26 cellular contexts compared by ENCODE assay signal in genomic region chr3:178880274-178880673, GRCh38.
DNase-seq lines count a peak whose midpoint lies in the region; ATAC-seq and TF ChIP-seq lines count a peak whose summit lies in the region.
"Had no signal": no experiment of that assay in that cellular context is flagged by ENCODE, and none has a peak within 500 bp of the region (broad histone marks: within the 10 kb centered on the region; RNA-seq: fewer than 3 reads in every experiment).

No MANE protein-coding gene starts in this region.

- H3F3A ChIP-seq in GM23338 (replicated peaks; ENCODE audit: low read depth), result no peaks in the 10 kb centered on the region

- in situ Hi-C loops in HAP-1 (cut with MboI; ENCODE audit: low sequenced_read_pairs), result no loop called here

- H3K27me3 ChIP-seq in GM23338 (ENCODE audit: insufficient read depth) (no peaks in the 10 kb centered on the region), endodermal cell (ENCODE audit: control insufficient read depth, insufficient read depth, low read length, poor library complexity, severe bottlenecking) (no peaks in the 10 kb centered on the region), mesendoderm (ENCODE audit: insufficient read depth, low read length, poor library complexity) (no peaks in the 10 kb centered on the region), HAP-1 (ENCODE audit: low read depth) (no peaks in the 10 kb centered on the region; the same call in 1 of the 2 replicates)

- no peak overlapping the region for H3K4me3 ChIP-seq in GM23338
- H3K4me3 ChIP-seq in endodermal cell (ENCODE audit: low read length), result no peak overlapping the region
- H3K4me3 ChIP-seq in mesendoderm (ENCODE audit: low read length), result no peak overlapping the region
- H3K4me3 ChIP-seq in HAP-1, result no peak overlapping the region

- no peaks in the 10 kb centered on the region for H3K36me3 ChIP-seq in GM23338 (ENCODE audit: insufficient read depth)
- H3K36me3 ChIP-seq in endodermal cell (ENCODE audit: control insufficient read depth, insufficient read depth, low read length), result no peaks in the 10 kb centered on the region
- H3K36me3 ChIP-seq in mesendoderm (ENCODE audit: control insufficient read depth, insufficient read depth, low read length), result no peaks in the 10 kb centered on the region
- no peaks in the 10 kb centered on the region for H3K36me3 ChIP-seq in HAP-1 (replicated peaks)

- H2AK5ac ChIP-seq in mesendoderm (ENCODE audit: low read length), result no peak overlapping the region

- 0 out of 2 replicates have a peak overlapping the region, but pooled peaks have one; percentile 36 for H3K27ac ChIP-seq in GM23338 (ENCODE audit: low read depth)
- no peak overlapping the region for H3K27ac ChIP-seq in endodermal cell (ENCODE audit: low read depth, low read length)
- H3K27ac ChIP-seq in mesendoderm (ENCODE audit: low read depth, low read length), result no peak overlapping the region
- H3K27ac ChIP-seq: C4-2B, RWPE1 had no signal

- H3K36me3 Mint-ChIP-seq in GM23338 (ENCODE audit: low read depth), result no peaks in the 10 kb centered on the region
- H3K36me3 Mint-ChIP-seq in endodermal cell (ENCODE audit: low read depth), result no peaks in the 10 kb centered on the region
- H3K36me3 Mint-ChIP-seq: CD8-positive, alpha-beta T cell; T-cell had no signal

- H3K9me2 ChIP-seq in GM23338 (ENCODE audit: insufficient read depth), result no peaks in the 10 kb centered on the region

- peaks cover 6% of the 10 kb centered on the region; the same call in 2 of the 3 replicates for H3K9me3 Mint-ChIP-seq in GM23338
- H3K9me3 Mint-ChIP-seq in endodermal cell, result no peaks in the 10 kb centered on the region
- H3K9me3 Mint-ChIP-seq: CD8-positive, alpha-beta T cell had no signal

- no peak overlapping the region for H2BK5ac ChIP-seq in mesendoderm (ENCODE audit: low read length)

- TF ChIP-seq CTCF in GM23338 (conservative IDR thresholded peaks at IDR 0.05; ENCODE audit: low read depth in 2 of 2) (no peak), endodermal cell (conservative IDR thresholded peaks at IDR 0.05) (no peak)

- no peaks in the 10 kb centered on the region for H3K79me1 ChIP-seq in mesendoderm (ENCODE audit: low read length)

- peaks cover 35% of the 10 kb centered on the region for H3K4me1 ChIP-seq in GM23338 (ENCODE audit: insufficient read depth)
- H3K4me1 ChIP-seq in endodermal cell (ENCODE audit: control insufficient read depth, insufficient read depth, low read length), result no peaks in the 10 kb centered on the region
- H3K4me1 ChIP-seq in mesendoderm (ENCODE audit: control insufficient read depth, low read depth, low read length), result peaks cover 2% of the 10 kb centered on the region
- peaks cover 18% of the 10 kb centered on the region for H3K4me1 ChIP-seq in HAP-1

- peak overlapping the region; percentile 11; the same call in 1 of the 2 replicates for H2AFZ ChIP-seq in GM23338

- H3K4me3 Mint-ChIP-seq in GM23338 (no peak overlapping the region), endodermal cell (no peak overlapping the region)
- H3K4me3 Mint-ChIP-seq: B cell; CD8-positive, alpha-beta T cell; HFFc6; T-cell had no signal

- ATAC-seq in GM23338, result peak; percentile 68
- ATAC-seq: CD8-positive, alpha-beta T cell; Panc1; T-cell had no signal

- H3K9me3 ChIP-seq in endodermal cell (ENCODE audit: control insufficient read depth, low read length) (no peaks in the 10 kb centered on the region), HAP-1 (no peaks in the 10 kb centered on the region)
- H3K9me3 ChIP-seq: Caco-2 had no signal

- H3K27me3 Mint-ChIP-seq in GM23338 (ENCODE audit: insufficient read depth, low read depth, poor library complexity), result peaks cover 1% of the 10 kb centered on the region
- no peaks in the 10 kb centered on the region for H3K27me3 Mint-ChIP-seq in endodermal cell (ENCODE audit: insufficient read depth)

- no peak overlapping the region for H3K18ac ChIP-seq in mesendoderm (ENCODE audit: low read length)

- no peak overlapping the region for H3K56ac ChIP-seq in mesendoderm (ENCODE audit: low read length)

- H4K5ac ChIP-seq in mesendoderm (ENCODE audit: low read length), result no peak overlapping the region

- peak overlapping the region; percentile 53 for H3K4me2 ChIP-seq in GM23338
- no peak overlapping the region for H3K4me2 ChIP-seq in mesendoderm (ENCODE audit: low read length)

- no peaks in the 10 kb centered on the region for H4K20me1 ChIP-seq in GM23338 (replicated peaks; ENCODE audit: insufficient read depth)

- H3K4ac ChIP-seq in mesendoderm (ENCODE audit: low read depth, low read length), result no peak overlapping the region

- H4K8ac ChIP-seq in mesendoderm (ENCODE audit: low read depth, low read length), result no peak overlapping the region

- H2BK15ac ChIP-seq in mesendoderm (replicated peaks; ENCODE audit: low read depth), result no peak overlapping the region

- peak overlapping the region; percentile 26; the same call in 1 of the 2 replicates for H3K27ac Mint-ChIP-seq in GM23338
- H3K27ac Mint-ChIP-seq in endodermal cell, result peak overlapping the region; percentile 24
- H3K27ac Mint-ChIP-seq: B cell; CD8-positive, alpha-beta T cell; HFFc6; T-cell had no signal

- no peak overlapping the region for H2BK120ac ChIP-seq in mesendoderm (ENCODE audit: low read depth, low read length)

- peaks cover 26% of the 10 kb centered on the region for H3K4me1 Mint-ChIP-seq in GM23338
- peaks cover 14% of the 10 kb centered on the region for H3K4me1 Mint-ChIP-seq in endodermal cell
- H3K4me1 Mint-ChIP-seq: B cell, T-cell had no signal

- peak; percentile 40 for DNase-seq in GM23338 (ENCODE audit: low spot score)
- peak; percentile 23 for DNase-seq in NCI-H146 treated with DMSO at 0.1 percent for 48 hours (lab: John Stamatoyannopoulos, UW; ENCODE audit: unreplicated experiment)
- DNase-seq in endodermal cell, result no peak
- DNase-seq in mesendoderm, result peak; percentile 63
- no peak for DNase-seq in HAP-1 (ENCODE audit: low spot score in 2 of 2)
- no peak for DNase-seq in NCI-H187 (lab: John Stamatoyannopoulos, UW)
- no peak for DNase-seq in AML-193 (lab: John Stamatoyannopoulos, UW)
- DNase-seq: Caco-2; CD8-positive, alpha-beta T cell; DND-41; H7; HFFc6; KBM-7; MV-4-11; NCI-H1694 treated with DMSO at 0.1 percent for 48 hours; NCI-H2081 treated with DMSO at 0.1 percent for 48 hours; NCI-H2171; NCI-H226; NCI-H524; NK-92 treated with Interleukin-12 subunit alpha and Interleukin-12 subunit beta, amount 100 ng/mL, for 24 hours; SHP77; T-cell had no signal

- 75 to 83% methylated on average over 1 of the region's 1 CpG for WGBS in endodermal cell (ENCODE audit: insufficient coverage in 1 of 2, insufficient read length in 1 of 2), 2 experiments
- no CpG with 5 or more reads among the region's 1 CpG for WGBS in mesendoderm (ENCODE audit: extremely low coverage, insufficient coverage, low lambda C conversion rate)

- H3K79me2 ChIP-seq in GM23338 (replicated peaks; ENCODE audit: insufficient read depth) (no peaks in the 10 kb centered on the region), mesendoderm (ENCODE audit: control insufficient read depth, insufficient read depth, low read length) (no peaks in the 10 kb centered on the region)

- no peak overlapping the region for H3K23ac ChIP-seq in mesendoderm (ENCODE audit: low read length)

- H3K9ac ChIP-seq in endodermal cell (ENCODE audit: extremely low read depth, low read length, poor library complexity, severe bottlenecking), result no peak overlapping the region
- H3K9ac ChIP-seq in mesendoderm (ENCODE audit: low read length), result no peak overlapping the region

TF ChIP-seq in GM23338, 12 proteins besides CTCF, POLR2A, EP300 and RAD21 (continues in another document):
- TF ChIP-seq EZH2 (IDR thresholded peaks at IDR 0.05; ENCODE audit: low read depth, unreplicated experiment), result no peak

Comparison
In these comparisons a context has a peak if more than half of its experiments do, and no peak if none do; other contexts are left out.
1. DNase-seq: peak in GM23338 (single experiment), NCI-H146 treated with DMSO at 0.1 percent for 48 hours (single experiment) and mesendoderm (single experiment); none in endodermal cell (single experiment), HAP-1 (0 of 2), NCI-H187 (0 of 2) and AML-193 (0 of 2).